ENCODE assay signal across 19 cellular contexts in genomic region chr4:59855630-59856352, GRCh38.
A peak's percentile ranks its signal among the peaks of the same experiment; 100 is the strongest.
DNase-seq lines count a peak whose midpoint lies in the region; ATAC-seq and TF ChIP-seq lines count a peak whose summit lies in the region.
"Had no signal": no experiment of that assay in that cellular context is flagged by ENCODE, and none has a peak within 500 bp of the region (broad histone marks: within the 10 kb centered on the region; RNA-seq: fewer than 3 reads in every experiment).

No MANE protein-coding gene starts in this region.

- H3K4me2 ChIP-seq in neuronal stem cell (ENCODE audit: insufficient read depth, low read length, poor library complexity, severe bottlenecking): no peak overlapping the region
- H3K4me2 ChIP-seq: PC-9 had no signal

- no peak overlapping the region for H3K27ac Mint-ChIP-seq in endodermal cell

- 92 to 94% methylated on average over 9 to 18 of the region's 18 CpGs for WGBS in endodermal cell (ENCODE audit: insufficient coverage in 1 of 2, insufficient read length in 1 of 2), 2 experiments
- WGBS in neuronal stem cell (ENCODE audit: extremely low coverage in 2 of 2, insufficient read length in 2 of 2, insufficient replicate concordance in 1 of 2), 2 donors: no CpG with 5 or more reads among the region's 18 CpGs

- no peak overlapping the region for H3K4ac ChIP-seq in neuronal stem cell (ENCODE audit: low read length)

- no peaks in the 10 kb centered on the region for H3K4me1 Mint-ChIP-seq in endodermal cell

- no peak overlapping the region for H2BK120ac ChIP-seq in neuronal stem cell (ENCODE audit: low read depth, low read length)

- no peak overlapping the region for H4K8ac ChIP-seq in neuronal stem cell (ENCODE audit: low read depth, low read length)

- DNase-seq in cardiac septum (ENCODE audit: low spot score): peak; percentile 56
- DNase-seq in left ventricle myocardium inferior: no peak
- DNase-seq in endodermal cell: peak; percentile 50
- no peak for DNase-seq in neuronal stem cell (ENCODE audit: low spot score)
- no peak for DNase-seq in DMS79 treated with DMSO at 0.1 percent for 48 hours (lab: John Stamatoyannopoulos, UW)
- no peak for DNase-seq in NCI-H2107 (lab: John Stamatoyannopoulos, UW)
- DNase-seq in HUDEP-2 (lab: John Stamatoyannopoulos, UW; ENCODE audit: unreplicated experiment in 76 of 76): no peak
- DNase-seq: DMS53, GM23248, KG1, NCI-H1048, NCI-H146, NCI-H2081 treated with DMSO at 0.1 percent for 48 hours, NCI-H748 treated with DMSO at 0.1 percent for 48 hours, PC-9, SIG-M5 had no signal

- H3K14ac ChIP-seq in neuronal stem cell (ENCODE audit: low read length): no peak overlapping the region

- H2AFZ ChIP-seq in neuronal stem cell (ENCODE audit: low read length): peak overlapping the region; percentile 35
- H2AFZ ChIP-seq: GM23248, PC-9 had no signal

- no peaks in the 10 kb centered on the region for H3K36me3 Mint-ChIP-seq in endodermal cell (ENCODE audit: low read depth)

- no peaks in the 10 kb centered on the region for H3K27me3 Mint-ChIP-seq in endodermal cell (ENCODE audit: insufficient read depth)

- no peak overlapping the region for H2BK12ac ChIP-seq in neuronal stem cell (ENCODE audit: low read length)

- no peaks in the 10 kb centered on the region for H3K9me3 Mint-ChIP-seq in endodermal cell

- no peaks in the 10 kb centered on the region for H3K79me1 ChIP-seq in neuronal stem cell (ENCODE audit: low read depth, low read length)

- no peak overlapping the region for H3K23ac ChIP-seq in neuronal stem cell (ENCODE audit: low read depth, low read length, poor library complexity)

- H3K9ac ChIP-seq in endodermal cell (ENCODE audit: extremely low read depth, low read length, poor library complexity, severe bottlenecking) (no peak overlapping the region), neuronal stem cell (ENCODE audit: low read depth, low read length, poor library complexity) (no peak overlapping the region)
- H3K9ac ChIP-seq: GM23248 had no signal

- TF ChIP-seq CTCF in left ventricle myocardium inferior (IDR thresholded peaks at IDR 0.05; ENCODE audit: borderline replicate concordance) (no peak), endodermal cell (conservative IDR thresholded peaks at IDR 0.05) (no peak)

- H3K4me3 ChIP-seq in left ventricle myocardium inferior (no peak overlapping the region), endodermal cell (ENCODE audit: low read length) (no peak overlapping the region), neuronal stem cell (ENCODE audit: low read length in 2 of 2) (no peak overlapping the region)
- H3K4me3 ChIP-seq: GM12878, GM23248, PC-9 had no signal

- H2AK5ac ChIP-seq in neuronal stem cell (ENCODE audit: low read depth, low read length): no peak overlapping the region

- no peak overlapping the region for H2BK5ac ChIP-seq in neuronal stem cell (ENCODE audit: low read length)

- no peaks in the 10 kb centered on the region for H3K9me3 ChIP-seq in left ventricle myocardium inferior (replicated peaks)
- H3K9me3 ChIP-seq in endodermal cell (ENCODE audit: control insufficient read depth, low read length): no peaks in the 10 kb centered on the region
- H3K9me3 ChIP-seq in neuronal stem cell (replicated peaks in 1 of 2; ENCODE audit: control insufficient read depth in 2 of 2, insufficient read depth in 1 of 2, low read depth in 1 of 2, low read length in 2 of 2): no peaks in the 10 kb centered on the region

- H3K27me3 ChIP-seq in left ventricle myocardium inferior (ENCODE audit: low read depth) (no peaks in the 10 kb centered on the region), endodermal cell (ENCODE audit: control insufficient read depth, insufficient read depth, low read length, poor library complexity, severe bottlenecking) (no peaks in the 10 kb centered on the region), neuronal stem cell (ENCODE audit: control insufficient read depth in 3 of 3, insufficient read depth in 3 of 3, low read depth in 1 of 3, low read length in 3 of 3) (no peaks in the 10 kb centered on the region)

- H3K36me3 ChIP-seq in left ventricle myocardium inferior: no peaks in the 10 kb centered on the region
- H3K36me3 ChIP-seq in endodermal cell (ENCODE audit: control insufficient read depth, insufficient read depth, low read length): no peaks in the 10 kb centered on the region
- no peaks in the 10 kb centered on the region for H3K36me3 ChIP-seq in neuronal stem cell (replicated peaks in 1 of 2; ENCODE audit: control insufficient read depth in 2 of 2, insufficient read depth in 2 of 2, low read length in 2 of 2)

- no peak overlapping the region for H3K4me3 Mint-ChIP-seq in endodermal cell

- H2BK15ac ChIP-seq in neuronal stem cell (ENCODE audit: low read length): no peak overlapping the region

- no peak for ATAC-seq in GM21515 (IDR thresholded peaks at IDR 0.05; ENCODE audit: unreplicated experiment)
- ATAC-seq: GM12878 had no signal

- intact Hi-C loops in cardiac septum (cut with DNase I): no loop called here
- intact Hi-C loops in left ventricle myocardium inferior (cut with micrococcal nuclease): no loop called here

- H3K18ac ChIP-seq in neuronal stem cell (ENCODE audit: low read length): peak overlapping the region; percentile 20

- H3K27ac ChIP-seq in left ventricle myocardium inferior (replicated peaks): no peak overlapping the region
- H3K27ac ChIP-seq in endodermal cell (ENCODE audit: low read depth, low read length): no peak overlapping the region
- H3K27ac ChIP-seq in neuronal stem cell (replicated peaks; ENCODE audit: low read length): no peak overlapping the region
- H3K27ac ChIP-seq: GM23248, HL-60, PC-9 had no signal

- H3K4me1 ChIP-seq in left ventricle myocardium inferior (no peaks in the 10 kb centered on the region), endodermal cell (ENCODE audit: control insufficient read depth, insufficient read depth, low read length) (no peaks in the 10 kb centered on the region), neuronal stem cell (ENCODE audit: control insufficient read depth in 2 of 2, insufficient read depth in 1 of 2, low read depth in 1 of 2, low read length in 2 of 2) (no peaks in the 10 kb centered on the region)

- no peak overlapping the region for H4K91ac ChIP-seq in neuronal stem cell (ENCODE audit: low read depth, low read length, poor library complexity)

Comparison
In these comparisons a context has a peak if more than half of its experiments do, and no peak if none do; other contexts are left out.
1. DNase-seq: peak in cardiac septum (single experiment) and endodermal cell (single experiment); none in left ventricle myocardium inferior (single experiment), neuronal stem cell (single experiment), DMS79 treated with DMSO at 0.1 percent for 48 hours (single experiment), NCI-H2107 (single experiment) and HUDEP-2 (0 of 76).